10 cellular contexts compared by ENCODE assay signal in the genomic region with DNA sequence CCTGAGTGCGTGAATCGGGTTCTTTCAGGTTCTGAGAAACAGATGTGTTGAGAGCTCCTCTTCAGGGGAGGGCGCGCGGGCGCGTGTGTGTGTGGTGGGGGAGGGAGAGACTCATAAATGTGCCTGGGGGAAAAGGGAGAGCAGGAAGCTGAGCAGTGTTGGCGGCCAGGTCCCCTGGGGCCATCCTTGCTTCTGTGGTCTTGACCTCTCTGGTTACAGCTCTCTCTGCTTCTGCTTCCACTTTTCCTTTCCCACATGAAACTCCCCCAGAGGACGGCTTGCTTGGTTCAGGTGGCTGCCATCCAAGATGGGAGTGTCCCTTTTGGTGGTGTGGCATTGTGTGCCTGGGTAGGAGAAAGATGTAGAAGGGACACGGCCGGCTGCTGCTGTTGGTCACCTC. TPM values are rescaled to one million over a fixed set of nuclear protein-coding genes. Genes with fewer than 3 reads are reported as not detected.
DNase-seq lines count a peak whose midpoint lies in the region; ATAC-seq and TF ChIP-seq lines count a peak whose summit lies in the region.
"Had no signal": no experiment of that assay in that cellular context is flagged by ENCODE, and none has a peak within 500 bp of the region (broad histone marks: within the 10 kb centered on the region; RNA-seq: fewer than 3 reads in every experiment).

No MANE protein-coding gene starts in this region.

- H3K27ac ChIP-seq in BLaER1 (peak overlapping the region; percentile 62), right cardiac atrium (ENCODE audit: low read length) (no peak overlapping the region)

- H3K9me3 ChIP-seq in BLaER1 (no peaks in the 10 kb centered on the region), right cardiac atrium (ENCODE audit: control insufficient read depth, low read length) (no peaks in the 10 kb centered on the region)

- TF ChIP-seq CTCF in HFF-Myc (IDR thresholded peaks at IDR 0.05; ENCODE audit: low read depth, low read length, missing control alignments), result no peak

- H3K36me3 ChIP-seq in BLaER1, result peaks cover 65% of the 10 kb centered on the region

- 54% methylated on average over 11 of the region's 11 CpGs for whole genome bisulfite sequencing in right cardiac atrium

- ATAC-seq in right cardiac atrium, result no peak
- no peak for ATAC-seq in HG02852 (IDR thresholded peaks at IDR 0.05; ENCODE audit: unreplicated experiment)

- intact Hi-C loops in right cardiac atrium (cut with DNase I), result loop anchor here in 2 of 4 donors (5.0 to 10.0 kb wide), 2 partner anchors 47 to 169 kb away; partner anchors contain the start of gene ACVRL1 (in 1 of the 2)

- peak overlapping the region; percentile 39 for H3K4me3 ChIP-seq in BLaER1
- H3K4me3 ChIP-seq in HFF-Myc (replicated peaks; ENCODE audit: low read depth, low read length), result 0 out of 2 replicates have a peak overlapping the region, but pooled peaks have one; percentile 3
- H3K4me3 ChIP-seq in right cardiac atrium (ENCODE audit: low read length), result no peak overlapping the region

- H4K20me1 ChIP-seq in BLaER1, result peaks cover 87% of the 10 kb centered on the region

- peak overlapping the region; percentile 97 for H3K4me2 ChIP-seq in BLaER1

- no peaks in the 10 kb centered on the region for H3K27me3 ChIP-seq in BLaER1
- H3K27me3 ChIP-seq in right cardiac atrium (ENCODE audit: control insufficient read depth, insufficient read depth), result no peaks in the 10 kb centered on the region

- peak overlapping the region; percentile 56 for H3K9ac ChIP-seq in BLaER1

- peak; percentile 40 for DNase-seq in HFF-Myc (ENCODE audit: extremely low read depth, low read depth)
- DNase-seq in SKM-1 treated with dmso at 0.1 percent for 144 hours (lab: John Stamatoyannopoulos, UW; ENCODE audit: unreplicated experiment), result peak; percentile 21
- peak; percentile 54 to 81 (median 69) for DNase-seq in right cardiac atrium
- DNase-seq in NCI-H2227 treated with DMSO at 0.1 percent for 48 hours (lab: John Stamatoyannopoulos, UW), result no peak
- DNase-seq in NCI-H1694 treated with DMSO at 0.1 percent for 48 hours (lab: John Stamatoyannopoulos, UW), result no peak
- DNase-seq in COR-L47 (lab: John Stamatoyannopoulos, UW), result no peak
- DNase-seq: SHP77; stimulated activated CD4-positive, alpha-beta T cell treated with anti-CD3 and anti-CD28 coated beads, Interleukin-15, amount 100 ng/mL, for 24 hours had no signal

- H3K4me1 ChIP-seq in BLaER1 (peaks cover 75% of the 10 kb centered on the region), right cardiac atrium (ENCODE audit: control insufficient read depth, insufficient read depth, low read length) (peaks cover 2% of the 10 kb centered on the region)

RNA-seq across cellular contexts. Expression of gene ATG101, which starts 4.2 kb away (rescaled TPM):
- 10 to 100 TPM; 24.8 to 30.2 (median 26.9) TPM for total RNA-seq in right cardiac atrium
- polyA plus RNA-seq in right cardiac atrium, result 33.0 TPM

RNA-seq across cellular contexts. Expression of gene SMIM41, which starts 5.5 kb away (rescaled TPM):
- total RNA-seq in right cardiac atrium, result under 1 TPM in 3 of 4 donors, not detected in 1; 0.31 to 0.95 (median 0.44) TPM
- polyA plus RNA-seq in right cardiac atrium, result 0.61 TPM

RNA-seq across cellular contexts. Expression of gene NR4A1, which starts 22.8 kb away (rescaled TPM):
- total RNA-seq in right cardiac atrium, result 100 to 1,000 TPM in 2 of 4 donors, 10 to 100 TPM in 2; 50.2 to 238 (median 85.2) TPM
- 417 TPM for polyA plus RNA-seq in right cardiac atrium

Comparison
In these comparisons a context has a peak if more than half of its experiments do, and no peak if none do; other contexts are left out.
1. DNase-seq: peak in HFF-Myc (single experiment), SKM-1 treated with dmso at 0.1 percent for 144 hours (single experiment) and right cardiac atrium (3 of 3); none in NCI-H2227 treated with DMSO at 0.1 percent for 48 hours (single experiment), NCI-H1694 treated with DMSO at 0.1 percent for 48 hours (single experiment) and COR-L47 (single experiment).